14 cellular contexts compared by ENCODE assay signal in the genomic region with DNA sequence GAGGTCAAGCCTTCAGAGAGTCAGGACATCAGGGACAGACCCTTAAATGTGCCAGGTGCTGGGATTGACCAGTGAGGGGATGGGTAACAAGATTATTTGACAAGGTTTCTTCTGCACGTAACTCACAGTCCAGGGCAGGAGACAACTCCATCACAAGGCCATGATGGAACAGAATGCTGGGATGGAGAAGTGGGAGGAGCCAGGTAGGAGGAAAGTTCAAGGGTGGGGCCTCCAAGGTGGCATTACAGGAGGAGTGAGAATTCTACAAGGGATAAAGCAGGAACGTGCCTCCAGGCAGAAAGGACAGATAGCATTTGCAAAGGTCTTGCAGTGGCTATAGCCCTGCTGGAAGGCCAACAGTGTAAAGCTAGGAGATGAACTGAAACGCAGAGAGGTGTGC.
DNase-seq lines count a peak whose midpoint lies in the region; ATAC-seq and TF ChIP-seq lines count a peak whose summit lies in the region.
"Had no signal": no experiment of that assay in that cellular context is flagged by ENCODE, and none has a peak within 500 bp of the region (broad histone marks: within the 10 kb centered on the region; RNA-seq: fewer than 3 reads in every experiment).

No MANE protein-coding gene starts in this region.

- H3K9ac ChIP-seq in HCT116 (ENCODE audit: low read length), result peak overlapping the region; percentile 39
- no peak overlapping the region for H3K9ac ChIP-seq in smooth muscle cell (ENCODE audit: low read depth)

- CTCF ChIA-PET in HCT116 (lab: Charles Lee), result interaction anchor here (0.9 kb wide), 1 partner anchor 25 kb away, joined by 4 read pairs; no protein-coding TSS in a partner anchor

- H3K9me2 ChIP-seq in HCT116 (ENCODE audit: insufficient read depth), result no peaks in the 10 kb centered on the region

- intact Hi-C loops in HCT116 (cut with micrococcal nuclease), result no loop called here
- intact Hi-C loops in ascending aorta (cut with DNase I), result loop anchor here (1.0 to 10.0 kb wide), 6 partner anchors 25 to 483 kb away; a partner anchor contains a TSS

- ATAC-seq in HCT116 (peak; percentile 56), GM18517 (IDR thresholded peaks at IDR 0.05; ENCODE audit: unreplicated experiment) (no peak)
- ATAC-seq: naive thymus-derived CD8-positive, alpha-beta T cell had no signal

- POLR2A ChIA-PET in HCT116 (lab: Charles Lee), result no interaction called here

- H4K20me1 ChIP-seq in HCT116 (ENCODE audit: insufficient read depth) (no peaks in the 10 kb centered on the region), smooth muscle cell (ENCODE audit: low read depth) (no peaks in the 10 kb centered on the region)

- DNase-seq in HCT116 (ENCODE audit: low read depth, low spot score) (no peak), ascending aorta (ENCODE audit: low spot score in 2 of 2) (no peak), islet precursor cell (peak; percentile 75), smooth muscle cell (lab: John Stamatoyannopoulos, UW; ENCODE audit: unreplicated experiment) (no peak), COLO829 (ENCODE audit: low spot score) (no peak), dermis blood vessel endothelial cell (no peak), hepatic stellate cell (ENCODE audit: low spot score) (no peak)
- DNase-seq: activated B cell treated with CpG ODN at 0.5 μM for 24 hours; naive thymus-derived CD8-positive, alpha-beta T cell; NCI-H1694; OCI-M1; stimulated activated naive CD4-positive, alpha-beta T cell had no signal

- H3K9me3 ChIP-seq in HCT116 (ENCODE audit: control insufficient read depth in 1 of 2, insufficient read depth in 1 of 2, low read depth in 1 of 2, low read length in 2 of 2) (no peaks in the 10 kb centered on the region), ascending aorta (no peaks in the 10 kb centered on the region), smooth muscle cell (replicated peaks; ENCODE audit: low read depth) (no peaks in the 10 kb centered on the region)
- H3K9me3 ChIP-seq: right atrium auricular region had no signal

- H3K79me2 ChIP-seq in HCT116 (ENCODE audit: insufficient read depth, low read length), result no peaks in the 10 kb centered on the region
- no peaks in the 10 kb centered on the region for H3K79me2 ChIP-seq in smooth muscle cell (ENCODE audit: low read depth)

- H3K4me2 ChIP-seq in HCT116 (ENCODE audit: low read length), result peak overlapping the region; percentile 61
- peak overlapping the region; percentile 23 for H3K4me2 ChIP-seq in smooth muscle cell

- BruUV-seq in HCT116 (replicated peaks; lab: Mats Ljungman, UMichigan), result no TSS peak

- WGBS in smooth muscle cell (ENCODE audit: low lambda C conversion rate), result 57% methylated on average over 3 of the region's 3 CpGs

- H3F3A ChIP-seq in smooth muscle cell (ENCODE audit: low read depth), result peaks cover 17% of the 10 kb centered on the region

- no peak for TF ChIP-seq POLR2A in HCT116 (IDR thresholded peaks at IDR 0.05; ENCODE audit: borderline replicate concordance, extremely low read depth, insufficient read depth, insufficient read length)

- H2AFZ ChIP-seq in HCT116 (ENCODE audit: low read depth, low read length, poor library complexity, severe bottlenecking) (no peak overlapping the region), smooth muscle cell (ENCODE audit: low read depth) (no peak overlapping the region)

- H3K36me3 ChIP-seq in HCT116 (ENCODE audit: control insufficient read depth in 1 of 2, insufficient read depth in 2 of 2, low read length in 2 of 2), result no peaks in the 10 kb centered on the region
- no peaks in the 10 kb centered on the region for H3K36me3 ChIP-seq in ascending aorta
- H3K36me3 ChIP-seq in smooth muscle cell (ENCODE audit: low read depth), result no peaks in the 10 kb centered on the region
- H3K36me3 ChIP-seq: right atrium auricular region had no signal

- H3K27me3 ChIP-seq in HCT116 (ENCODE audit: insufficient read depth, low read length), result no peaks in the 10 kb centered on the region
- H3K27me3 ChIP-seq in ascending aorta, result no peaks in the 10 kb centered on the region
- H3K27me3 ChIP-seq in smooth muscle cell (ENCODE audit: low read depth), result no peaks in the 10 kb centered on the region
- H3K27me3 ChIP-seq: right atrium auricular region had no signal

- H3K27ac ChIP-seq in HCT116 (ENCODE audit: low read depth, low read length), result peak overlapping the region; percentile 29; the same call in 1 of the 2 replicates
- H3K27ac ChIP-seq in ascending aorta, result peak overlapping the region; percentile 57 to 67
- peak overlapping the region; percentile 56 for H3K27ac ChIP-seq in smooth muscle cell (ENCODE audit: low read depth)

- H3K4me1 ChIP-seq in HCT116 (ENCODE audit: control insufficient read depth in 1 of 2, insufficient read depth in 2 of 2, low read length in 2 of 2) (peaks cover 19 to 29% of the 10 kb centered on the region in 2 experiments), ascending aorta (peaks cover 10 to 20% of the 10 kb centered on the region in 2 donors), smooth muscle cell (ENCODE audit: low read depth) (peaks cover 16% of the 10 kb centered on the region)

- TF ChIP-seq RAD21 in HCT116 (IDR thresholded peaks at IDR 0.05; ENCODE audit: low read depth), result no peak

- no peak for TF ChIP-seq CTCF in HCT116 (IDR thresholded peaks at IDR 0.05 in 2 of 3, conservative IDR thresholded peaks at IDR 0.05 in 1 of 3; ENCODE audit: borderline replicate concordance in 1 of 3, insufficient read depth in 1 of 3, low read depth in 2 of 3, low read length in 2 of 3)
- TF ChIP-seq CTCF in ascending aorta (IDR thresholded peaks at IDR 0.05), result no peak
- TF ChIP-seq CTCF in smooth muscle cell (IDR thresholded peaks at IDR 0.05; ENCODE audit: borderline replicate concordance, insufficient read depth, poor library complexity, severe bottlenecking), result no peak

- RAD21 ChIA-PET in HCT116 (lab: Charles Lee; ENCODE audit: low non-redundant PET in 1 of 2, low total read pairs in 2 of 2, uncharacterized antibody in 2 of 2, unreplicated experiment in 2 of 2), result no interaction called here

- peak overlapping the region in 1 of 2 experiments; percentile 16; a peak in 2 of 4 replicates for H3K4me3 ChIP-seq in HCT116 (replicated peaks in 1 of 2; ENCODE audit: low read depth in 1 of 2, low read length in 2 of 2)
- no peak overlapping the region for H3K4me3 ChIP-seq in ascending aorta
- H3K4me3 ChIP-seq in smooth muscle cell, result no peak overlapping the region
- H3K4me3 ChIP-seq: right atrium auricular region had no signal

TF ChIP-seq in HCT116, 20 proteins besides CTCF, POLR2A, EP300 and RAD21 (continues in another document):
- TF ChIP-seq CBX3 (IDR thresholded peaks at IDR 0.05; ENCODE audit: low read depth) (no peak), EGR1 (IDR thresholded peaks at IDR 0.05; ENCODE audit: low read depth) (no peak), SRF (IDR thresholded peaks at IDR 0.05; ENCODE audit: low read depth) (no peak), CEBPB (IDR thresholded peaks at IDR 0.05; ENCODE audit: low read depth) (no peak), SP1 (IDR thresholded peaks at IDR 0.05; ENCODE audit: low read depth) (no peak; the same call in 1 of the 2 replicates), EZH2phosphoT487 (IDR thresholded peaks at IDR 0.05; ENCODE audit: borderline replicate concordance) (no peak), ZFX (IDR thresholded peaks at IDR 0.05) (no peak), ZNF274 (IDR thresholded peaks at IDR 0.05; ENCODE audit: low read depth, low read length) (no peak), YY1 (IDR thresholded peaks at IDR 0.05; ENCODE audit: extremely low read depth, insufficient replicate concordance, low read depth, low read length) (no peak)
- TF ChIP-seq, protein P1, sequence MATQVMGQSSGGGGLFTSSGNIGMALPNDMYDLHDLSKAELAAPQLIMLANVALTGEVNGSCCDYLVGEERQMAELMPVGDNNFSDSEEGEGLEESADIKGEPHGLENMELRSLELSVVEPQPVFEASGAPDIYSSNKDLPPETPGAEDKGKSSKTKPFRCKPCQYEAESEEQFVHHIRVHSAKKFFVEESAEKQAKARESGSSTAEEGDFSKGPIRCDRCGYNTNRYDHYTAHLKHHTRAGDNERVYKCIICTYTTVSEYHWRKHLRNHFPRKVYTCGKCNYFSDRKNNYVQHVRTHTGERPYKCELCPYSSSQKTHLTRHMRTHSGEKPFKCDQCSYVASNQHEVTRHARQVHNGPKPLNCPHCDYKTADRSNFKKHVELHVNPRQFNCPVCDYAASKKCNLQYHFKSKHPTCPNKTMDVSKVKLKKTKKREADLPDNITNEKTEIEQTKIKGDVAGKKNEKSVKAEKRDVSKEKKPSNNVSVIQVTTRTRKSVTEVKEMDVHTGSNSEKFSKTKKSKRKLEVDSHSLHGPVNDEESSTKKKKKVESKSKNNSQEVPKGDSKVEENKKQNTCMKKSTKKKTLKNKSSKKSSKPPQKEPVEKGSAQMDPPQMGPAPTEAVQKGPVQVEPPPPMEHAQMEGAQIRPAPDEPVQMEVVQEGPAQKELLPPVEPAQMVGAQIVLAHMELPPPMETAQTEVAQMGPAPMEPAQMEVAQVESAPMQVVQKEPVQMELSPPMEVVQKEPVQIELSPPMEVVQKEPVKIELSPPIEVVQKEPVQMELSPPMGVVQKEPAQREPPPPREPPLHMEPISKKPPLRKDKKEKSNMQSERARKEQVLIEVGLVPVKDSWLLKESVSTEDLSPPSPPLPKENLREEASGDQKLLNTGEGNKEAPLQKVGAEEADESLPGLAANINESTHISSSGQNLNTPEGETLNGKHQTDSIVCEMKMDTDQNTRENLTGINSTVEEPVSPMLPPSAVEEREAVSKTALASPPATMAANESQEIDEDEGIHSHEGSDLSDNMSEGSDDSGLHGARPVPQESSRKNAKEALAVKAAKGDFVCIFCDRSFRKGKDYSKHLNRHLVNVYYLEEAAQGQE (IDR thresholded peaks at IDR 0.05; ENCODE audit: low read depth), result no peak
- TF ChIP-seq, protein P2, sequence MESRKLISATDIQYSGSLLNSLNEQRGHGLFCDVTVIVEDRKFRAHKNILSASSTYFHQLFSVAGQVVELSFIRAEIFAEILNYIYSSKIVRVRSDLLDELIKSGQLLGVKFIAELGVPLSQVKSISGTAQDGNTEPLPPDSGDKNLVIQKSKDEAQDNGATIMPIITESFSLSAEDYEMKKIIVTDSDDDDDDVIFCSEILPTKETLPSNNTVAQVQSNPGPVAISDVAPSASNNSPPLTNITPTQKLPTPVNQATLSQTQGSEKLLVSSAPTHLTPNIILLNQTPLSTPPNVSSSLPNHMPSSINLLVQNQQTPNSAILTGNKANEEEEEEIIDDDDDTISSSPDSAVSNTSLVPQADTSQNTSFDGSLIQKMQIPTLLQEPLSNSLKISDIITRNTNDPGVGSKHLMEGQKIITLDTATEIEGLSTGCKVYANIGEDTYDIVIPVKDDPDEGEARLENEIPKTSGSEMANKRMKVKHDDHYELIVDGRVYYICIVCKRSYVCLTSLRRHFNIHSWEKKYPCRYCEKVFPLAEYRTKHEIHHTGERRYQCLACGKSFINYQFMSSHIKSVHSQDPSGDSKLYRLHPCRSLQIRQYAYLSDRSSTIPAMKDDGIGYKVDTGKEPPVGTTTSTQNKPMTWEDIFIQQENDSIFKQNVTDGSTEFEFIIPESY (IDR thresholded peaks at IDR 0.05; ENCODE audit: extremely low read depth, insufficient replicate concordance, low read length), result no peak
- TF ChIP-seq, protein P3, sequence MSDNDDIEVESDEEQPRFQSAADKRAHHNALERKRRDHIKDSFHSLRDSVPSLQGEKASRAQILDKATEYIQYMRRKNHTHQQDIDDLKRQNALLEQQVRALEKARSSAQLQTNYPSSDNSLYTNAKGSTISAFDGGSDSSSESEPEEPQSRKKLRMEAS (IDR thresholded peaks at IDR 0.05), result no peak
